Comparison of ENCODE assay signal across 16 cellular contexts in the genomic region with DNA sequence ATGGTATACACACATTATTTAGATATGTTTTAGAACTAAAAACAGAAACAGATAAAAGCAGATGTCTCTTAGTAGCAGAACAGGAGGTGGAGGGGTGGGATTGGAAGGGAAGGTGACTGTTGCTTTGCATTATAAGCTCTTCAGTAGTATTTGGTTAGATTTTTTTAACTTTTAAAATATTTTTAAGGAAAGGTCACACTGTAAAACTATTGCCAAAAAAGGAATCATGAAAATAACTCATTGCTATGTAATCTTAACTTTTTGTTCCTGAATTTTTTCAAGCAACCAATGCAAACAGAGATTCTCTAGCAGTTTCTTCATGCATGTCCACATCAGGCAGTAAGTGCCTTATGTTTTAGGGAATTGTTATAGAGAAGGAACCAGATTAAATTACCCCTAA.
A peak's percentile ranks its signal among the peaks of the same experiment; 100 is the strongest.
DNase-seq lines count a peak whose midpoint lies in the region; ATAC-seq and TF ChIP-seq lines count a peak whose summit lies in the region.
"Had no signal": no experiment of that assay in that cellular context is flagged by ENCODE, and none has a peak within 500 bp of the region (broad histone marks: within the 10 kb centered on the region; RNA-seq: fewer than 3 reads in every experiment).

No MANE protein-coding gene starts in this region.

- H3K36me3 Mint-ChIP-seq in chondrocyte (ENCODE audit: low read depth) = no peaks in the 10 kb centered on the region
- H3K36me3 Mint-ChIP-seq in nephron (ENCODE audit: low read depth) = no peaks in the 10 kb centered on the region
- no peaks in the 10 kb centered on the region for H3K36me3 Mint-ChIP-seq in osteocyte (ENCODE audit: unreplicated experiment)

- DNase-seq in GM23248 = peak; percentile 57
- no peak for DNase-seq in chondrocyte (ENCODE audit: low spot score)
- peak; percentile 35 for DNase-seq in fibroblast of peridontal ligament (ENCODE audit: extremely low read depth)
- DNase-seq in caudate nucleus (lab: John Stamatoyannopoulos, UW) = no peak
- DNase-seq in HEK293T (ENCODE audit: extremely low spot score) = no peak
- DNase-seq in osteocyte (ENCODE audit: extremely low spot score, unreplicated experiment) = no peak
- DNase-seq: ACHN; C1 segment of cervical spinal cord; CD4-positive, alpha-beta T cell; DMS79; GOT3 had no signal

- 0 out of 2 replicates have a peak, but pooled peaks cover 3% of the 10 kb centered on the region for H3K9me2 ChIP-seq in GM23248 (ENCODE audit: insufficient read depth)

- H3F3A ChIP-seq in GM23248 (ENCODE audit: insufficient read depth) = 0 out of 2 replicates have a peak, but pooled peaks cover 9% of the 10 kb centered on the region

- H3K4me1 ChIP-seq in GM23248 (ENCODE audit: insufficient read depth) = peaks cover 52% of the 10 kb centered on the region

- ATAC-seq in GM21390 (IDR thresholded peaks at IDR 0.05; ENCODE audit: unreplicated experiment) = no peak
- ATAC-seq: HCT116 had no signal

- H2AFZ ChIP-seq in GM23248 = 0 out of 2 replicates have a peak overlapping the region, but pooled peaks have one; percentile 14

- no peaks in the 10 kb centered on the region for H3K9me3 ChIP-seq in GM23248 (ENCODE audit: low read depth)

- H3K4me3 Mint-ChIP-seq in chondrocyte (ENCODE audit: unreplicated experiment) (no peak overlapping the region), nephron (no peak overlapping the region), osteocyte (ENCODE audit: unreplicated experiment) (no peak overlapping the region)
- H3K4me3 Mint-ChIP-seq: B cell; CD4-positive, alpha-beta T cell had no signal

- H3K9me3 Mint-ChIP-seq in chondrocyte (ENCODE audit: low read depth) (no peaks in the 10 kb centered on the region), nephron (no peaks in the 10 kb centered on the region), osteocyte (ENCODE audit: unreplicated experiment) (no peaks in the 10 kb centered on the region)
- H3K9me3 Mint-ChIP-seq: CD4-positive, alpha-beta T cell had no signal

- H3K27ac ChIP-seq in GM23248 (peak overlapping the region; percentile 21; the same call in 1 of the 2 replicates), caudate nucleus (ENCODE audit: low read depth, low read length) (no peak overlapping the region)
- H3K27ac ChIP-seq: HL-60 had no signal

- POLR2A ChIA-PET in HEK293T (lab: Yijun Ruan, JAX) = no interaction called here

- in situ Hi-C loops in GM23248 (cut with MboI) = no loop called here

- TF ChIP-seq CTCF in chondrocyte (IDR thresholded peaks at IDR 0.05) (no peak), nephron (IDR thresholded peaks at IDR 0.05; ENCODE audit: unreplicated experiment in 3 of 3) (no peak), osteocyte (IDR thresholded peaks at IDR 0.05) (no peak)

- H3K27ac Mint-ChIP-seq in chondrocyte (ENCODE audit: unreplicated experiment) (peak overlapping the region; percentile 90), nephron (peak overlapping the region; percentile 28 to 93 (median 92)), osteocyte (ENCODE audit: unreplicated experiment) (no peak overlapping the region)
- H3K27ac Mint-ChIP-seq: B cell; CD4-positive, alpha-beta T cell had no signal

- H3K4me1 Mint-ChIP-seq in chondrocyte (ENCODE audit: low read depth) = peaks cover 94% of the 10 kb centered on the region
- peaks cover 88% of the 10 kb centered on the region for H3K4me1 Mint-ChIP-seq in nephron
- peaks cover 68% of the 10 kb centered on the region for H3K4me1 Mint-ChIP-seq in osteocyte (ENCODE audit: unreplicated experiment)
- H3K4me1 Mint-ChIP-seq: B cell had no signal

- H3K4me3 ChIP-seq in GM23248 = no peak overlapping the region

- H4K20me1 ChIP-seq in GM23248 (ENCODE audit: insufficient read depth) = no peaks in the 10 kb centered on the region

- no peaks in the 10 kb centered on the region for H3K27me3 Mint-ChIP-seq in chondrocyte (ENCODE audit: low read depth)
- no peaks in the 10 kb centered on the region for H3K27me3 Mint-ChIP-seq in nephron (ENCODE audit: low read depth)
- no peaks in the 10 kb centered on the region for H3K27me3 Mint-ChIP-seq in osteocyte (ENCODE audit: unreplicated experiment)

- no peaks in the 10 kb centered on the region for H3K27me3 ChIP-seq in GM23248 (replicated peaks; ENCODE audit: insufficient read depth)

- CTCF ChIA-PET in HEK293T (lab: Yijun Ruan, JAX) = no interaction called here

- H3K9ac ChIP-seq in GM23248 = no peak overlapping the region

- H3K79me2 ChIP-seq in GM23248 (ENCODE audit: insufficient read depth) = no peaks in the 10 kb centered on the region

- no peaks in the 10 kb centered on the region for H3K36me3 ChIP-seq in GM23248 (ENCODE audit: low read depth)

- peak overlapping the region; percentile 10 for H3K4me2 ChIP-seq in GM23248 (ENCODE audit: unreplicated experiment)

TF ChIP-seq in HEK293T, 16 proteins besides CTCF, POLR2A, EP300 and RAD21:
- TF ChIP-seq PKNOX1 (IDR thresholded peaks at IDR 0.05) (no peak), BHLHE40 (IDR thresholded peaks at IDR 0.05; ENCODE audit: borderline replicate concordance) (no peak), FOXM1 (IDR thresholded peaks at IDR 0.05; ENCODE audit: borderline replicate concordance) (no peak), FOXK2 (IDR thresholded peaks at IDR 0.05) (no peak), TARDBP (IDR thresholded peaks at IDR 0.05) (no peak), L3MBTL2 (conservative IDR thresholded peaks at IDR 0.05) (no peak), LEF1 (IDR thresholded peaks at IDR 0.05; ENCODE audit: borderline replicate concordance) (no peak), SUZ12 (IDR thresholded peaks at IDR 0.05) (no peak), ARNT (IDR thresholded peaks at IDR 0.05) (no peak), NFRKB (IDR thresholded peaks at IDR 0.05) (no peak), HDGF (IDR thresholded peaks at IDR 0.05; ENCODE audit: borderline replicate concordance) (no peak), FOXA1 (IDR thresholded peaks at IDR 0.05) (no peak), CTBP1 (IDR thresholded peaks at IDR 0.05; ENCODE audit: borderline replicate concordance) (no peak), SP1 (IDR thresholded peaks at IDR 0.05) (no peak), ZNF384 (IDR thresholded peaks at IDR 0.05) (no peak), ELF4 (IDR thresholded peaks at IDR 0.05) (no peak)
TF ChIP-seq in HEK293T: peak in this region for 0.

Comparison
In these comparisons a context has a peak if more than half of its experiments do, and no peak if none do; other contexts are left out.
1. DNase-seq: peak in GM23248 (single experiment) and fibroblast of peridontal ligament (single experiment); none in chondrocyte (single experiment), caudate nucleus (0 of 61), HEK293T (single experiment) and osteocyte (single experiment).